In genomic region chr1:50548243-50548642, GRCh38 we compare ENCODE assay signal across 20 cellular contexts.
"Had no signal": no experiment of that assay in that cellular context is flagged by ENCODE, and none has a peak within 500 bp of the region (broad histone marks: within the 10 kb centered on the region; RNA-seq: fewer than 3 reads in every experiment).

No MANE protein-coding gene starts in this region.

- ATAC-seq: heart right ventricle; left colon; left lung; lower lobe of right lung; naive thymus-derived CD8-positive, alpha-beta T cell; pancreas; psoas muscle; stimulated activated memory B cell treated with anti-CD40 and anti-IgM and Interleukin-4, amounts not matched to agents 10 μg/mL and 1 μg/mL and 100 μg/mL, for 72 hours; stimulated activated naive CD8-positive, alpha-beta T cell treated with anti-CD3 and anti-CD28 coated beads, Interleukin-15, amount 100 ng/mL, for 72 hours had no signal

- FAIRE-seq: pancreas had no signal

- DNase-seq: heart right ventricle; islet precursor cell; left colon; left lung; lower lobe of right lung; mammary epithelial cell; mesenchymal stem cell; naive thymus-derived CD8-positive, alpha-beta T cell; nucleus accumbens; pancreas; psoas muscle; stimulated activated CD4-positive, alpha-beta T cell treated with anti-CD3 and anti-CD28 coated beads, Interleukin-1b, Interleukin-23, amount 100 ng/mL, for 48 hours; stimulated activated CD4-positive, alpha-beta T cell treated with anti-CD3 and anti-CD28 coated beads, Interleukin-2, amount 100 ng/mL, for 48 hours; stimulated activated CD4-positive, alpha-beta T cell treated with anti-CD3 and anti-CD28 coated beads, Interleukin-4, amount 100 ng/mL, for 4 hours; stimulated activated CD8-positive, alpha-beta memory T cell treated with anti-CD3 and anti-CD28 coated beads, Interleukin-4, amount 100 ng/mL, for 48 hours; stimulated activated naive CD4-positive, alpha-beta T cell treated with Interleukin-2 at 50 U/mL for 16 hours; stimulated activated naive CD8-positive, alpha-beta T cell treated with anti-CD3 and anti-CD28 coated beads, Interleukin-15, amount 100 ng/mL, for 72 hours; substantia nigra; transverse colon had no signal
